Comparison of ENCODE assay signal across 1 cellular context in genomic region chr1:175155936-175156335, GRCh38.
TF ChIP-seq lines count a peak whose summit lies in the region.

No MANE protein-coding gene starts in this region.

TF ChIP-seq in HepG2, 621 proteins besides CTCF, POLR2A, EP300 and RAD21 (continued from another document):
- no peak for TF ChIP-seq ZXDC (CRISPR knock-in tag; IDR thresholded peaks at IDR 0.05)
- TF ChIP-seq DNMT1 (CRISPR knock-in tag; IDR thresholded peaks at IDR 0.05), result no peak
- TF ChIP-seq ZNF281 (CRISPR knock-in tag; IDR thresholded peaks at IDR 0.05; ENCODE audit: borderline replicate concordance), result no peak
